Comparison of ENCODE assay signal across 30 cellular contexts in genomic region chr2:21404827-21405625, GRCh38.
DNase-seq lines count a peak whose midpoint lies in the region; ATAC-seq, FAIRE-seq and TF ChIP-seq lines count a peak whose summit lies in the region.
"Had no signal": no experiment of that assay in that cellular context is flagged by ENCODE, and none has a peak within 500 bp of the region (broad histone marks: within the 10 kb centered on the region; RNA-seq: fewer than 3 reads in every experiment).

No MANE protein-coding gene starts in this region.

- FAIRE-seq in H1 (lab: Jason Lieb, UNC), result no peak
- FAIRE-seq: GM19239, pancreas had no signal

- H3K56ac ChIP-seq in IMR-90 (ENCODE audit: extremely low read depth, insufficient read depth, low read length) (no peak overlapping the region), H1 (replicated peaks; ENCODE audit: insufficient read length, low read depth, low read length) (no peak overlapping the region)

- H3K27ac ChIP-seq in IMR-90 (ENCODE audit: insufficient read depth, low read length) (no peak overlapping the region), H1 (ENCODE audit: low read depth, low read length) (no peak overlapping the region), tibial artery (no peak overlapping the region)
- H3K27ac ChIP-seq: cardiac muscle cell, esophagus squamous epithelium, gastrocnemius medialis, pancreas, right atrium auricular region had no signal

- H3K18ac ChIP-seq in IMR-90 (ENCODE audit: low read depth, low read length) (peak overlapping the region; percentile 35; the same call in 1 of the 2 replicates), H1 (ENCODE audit: extremely low read depth, low read length) (no peak overlapping the region)

- TF ChIP-seq POLR2A in IMR-90 (IDR thresholded peaks at IDR 0.05; ENCODE audit: low read depth, low read length) (no peak), H1 (IDR thresholded peaks at IDR 0.05; ENCODE audit: control extremely low read depth in 1 of 2, low read depth in 2 of 2, low read length in 2 of 2) (no peak)

- H3K4me2 ChIP-seq in IMR-90 (ENCODE audit: low read depth, low read length), result no peak overlapping the region
- H3K4me2 ChIP-seq in H1 (ENCODE audit: insufficient read depth in 1 of 2, low read depth in 2 of 2, low read length in 2 of 2), result no peak overlapping the region

- H3K23me2 ChIP-seq in H1 (ENCODE audit: low read depth, low read length), result no peaks in the 10 kb centered on the region

- H3K36me3 ChIP-seq in IMR-90 (ENCODE audit: control insufficient read depth, insufficient read depth, low read length) (no peaks in the 10 kb centered on the region), H1 (ENCODE audit: control insufficient read depth in 2 of 4, insufficient read depth in 4 of 4, low read length in 3 of 4) (no peaks in the 10 kb centered on the region), tibial artery (no peaks in the 10 kb centered on the region)
- H3K36me3 ChIP-seq: cardiac muscle cell, esophagus squamous epithelium, gastrocnemius medialis, pancreas, right atrium auricular region had no signal

- in situ Hi-C loops in IMR-90 (cut with MboI; ENCODE audit: low sequenced_read_pairs), result no loop called here

- peak overlapping the region; percentile 54; the same call in 1 of the 2 replicates for H3K4ac ChIP-seq in IMR-90 (ENCODE audit: low read depth, low read length)
- no peak overlapping the region for H3K4ac ChIP-seq in H1 (replicated peaks; ENCODE audit: insufficient read length, low read depth, low read length)

- H3K79me2 ChIP-seq in H1 (ENCODE audit: control insufficient read depth in 1 of 2, insufficient read depth in 2 of 2, low read length in 2 of 2), result no peaks in the 10 kb centered on the region

- 89% methylated on average over 3 of the region's 7 CpGs; no CpG with 5 or more reads in 1 of the 2 experiments for WGBS in IMR-90 (ENCODE audit: extremely low coverage in 2 of 2, insufficient read length in 1 of 2), 2 experiments
- WGBS in H1 (ENCODE audit: extremely low coverage in 1 of 2, insufficient coverage in 1 of 2, insufficient read length in 1 of 2, insufficient replicate concordance in 2 of 2, low coverage in 1 of 2, low lambda C conversion rate in 2 of 2, missing lambda C conversion rate in 1 of 2), 2 experiments, result 91% methylated on average over 7 of the region's 7 CpGs; no CpG with 5 or more reads in 1 of the 2 experiments

- no peak for ATAC-seq in IMR-90 (ENCODE audit: low read depth)
- ATAC-seq in GM21786 (IDR thresholded peaks at IDR 0.05; ENCODE audit: unreplicated experiment), result no peak
- ATAC-seq: gastrocnemius medialis; pancreas; stimulated activated naive B cell treated with anti-CD40 and anti-IgM and Interleukin-4, amounts not matched to agents 10 μg/mL and 1 μg/mL and 100 μg/mL, for 72 hours had no signal

- CTCF ChIA-PET in IMR-90 (lab: Yijun Ruan, JAX) (no interaction called here), H1 (lab: Charles Lee; ENCODE audit: partially characterized antibody) (interaction anchor here (1.1 to 6.7 kb wide), 4 partner anchors 10 to 86 kb away, joined by 3 to 39 read pairs (median 4); no protein-coding TSS in a partner anchor)

- H4K8ac ChIP-seq in IMR-90 (ENCODE audit: low read depth in 2 of 2, low read length in 2 of 2) (0 out of 4 replicates have a peak overlapping the region, but pooled peaks of 1 of the 2 experiments have one; percentile 17), H1 (ENCODE audit: extremely low read depth, insufficient read depth, low read length) (no peak overlapping the region)

- H2BK20ac ChIP-seq in IMR-90 (ENCODE audit: low read depth, low read length), result no peak overlapping the region; the same call in 1 of the 2 replicates
- H2BK20ac ChIP-seq in H1 (ENCODE audit: low read length), result no peak overlapping the region

- POLR2A ChIA-PET in IMR-90 (lab: Charles Lee; ENCODE audit: unreplicated experiment), result no interaction called here
- POLR2A ChIA-PET in H1 (lab: Charles Lee; ENCODE audit: partially characterized antibody), result no interaction called here

- H4K20me1 ChIP-seq in IMR-90 (ENCODE audit: insufficient read depth, low read length) (no peaks in the 10 kb centered on the region), H1 (replicated peaks in 1 of 2; ENCODE audit: control insufficient read depth in 1 of 2, insufficient read depth in 2 of 2, low read length in 2 of 2) (no peaks in the 10 kb centered on the region)

- dilution Hi-C loops in IMR-90 (cut with HindIII; ENCODE audit: low sequenced_read_pairs, unreplicated experiment), result no loop called here

- H2AFZ ChIP-seq in IMR-90 (replicated peaks; ENCODE audit: low read length, poor library complexity), result no peak overlapping the region
- peak overlapping the region; percentile 76 for H2AFZ ChIP-seq in H1 (ENCODE audit: low read length)

- H2BK15ac ChIP-seq in IMR-90 (ENCODE audit: low read depth, low read length), result no peak overlapping the region; the same call in 2 of the 3 replicates
- no peak overlapping the region for H2BK15ac ChIP-seq in H1 (ENCODE audit: low read length)

- no peaks in the 10 kb centered on the region for H3K79me1 ChIP-seq in IMR-90 (ENCODE audit: low read depth in 1 of 2, low read length in 2 of 2)
- H3K79me1 ChIP-seq in H1 (ENCODE audit: low read depth, low read length), result no peaks in the 10 kb centered on the region

- H4K91ac ChIP-seq in IMR-90 (ENCODE audit: insufficient read depth, low read depth, low read length) (no peak overlapping the region), H1 (replicated peaks; ENCODE audit: insufficient read length, low read length) (no peak overlapping the region)

- H4K5ac ChIP-seq in IMR-90 (ENCODE audit: low read depth, low read length) (no peak overlapping the region), H1 (ENCODE audit: insufficient read length, low read depth, low read length) (no peak overlapping the region)

- no peak for TF ChIP-seq EP300 in H1 (IDR thresholded peaks at IDR 0.05; ENCODE audit: borderline replicate concordance in 1 of 2, low read depth in 2 of 2, low read length in 2 of 2)

- H2AK9ac ChIP-seq in IMR-90 (replicated peaks; ENCODE audit: low read depth, low read length, poor library complexity), result no peak overlapping the region

- no peaks in the 10 kb centered on the region for H3K9me3 ChIP-seq in IMR-90 (ENCODE audit: control insufficient read depth, insufficient read depth, low read length)
- H3K9me3 ChIP-seq in H1 (ENCODE audit: insufficient read depth in 2 of 2, low read depth in 1 of 2, low read length in 1 of 2), result no peaks in the 10 kb centered on the region
- no peaks in the 10 kb centered on the region for H3K9me3 ChIP-seq in tibial artery
- H3K9me3 ChIP-seq: esophagus squamous epithelium, gastrocnemius medialis, pancreas, right atrium auricular region had no signal

- TF ChIP-seq CTCF in IMR-90 (conservative IDR thresholded peaks at IDR 0.05; ENCODE audit: low read depth, low read length) (no peak), H1 (IDR thresholded peaks at IDR 0.05; ENCODE audit: control extremely low read depth in 1 of 3, insufficient read depth in 1 of 3, low read depth in 1 of 3, low read length in 3 of 3) (no peak), tibial artery (IDR thresholded peaks at IDR 0.05) (no peak)

- no peak for TF ChIP-seq RAD21 in IMR-90 (IDR thresholded peaks at IDR 0.05; ENCODE audit: low read length)
- no peak for TF ChIP-seq RAD21 in H1 (IDR thresholded peaks at IDR 0.05 in 1 of 2, conservative IDR thresholded peaks at IDR 0.05 in 1 of 2; ENCODE audit: low read depth in 2 of 2, low read length in 2 of 2)

- no peak overlapping the region; the same call in 1 of the 2 replicates for H2BK12ac ChIP-seq in H1 (ENCODE audit: low read depth, low read length)

- H3K9me1 ChIP-seq in IMR-90 (ENCODE audit: insufficient read depth, low read length), result 0 out of 2 replicates have a peak, but pooled peaks cover 3% of the 10 kb centered on the region

- no peak overlapping the region for H3K9ac ChIP-seq in IMR-90 (ENCODE audit: low read depth, low read length)
- H3K9ac ChIP-seq in H1 (replicated peaks in 1 of 4; ENCODE audit: extremely low read depth in 1 of 4, low read depth in 3 of 4, low read length in 3 of 4), result no peak overlapping the region

- H2BK120ac ChIP-seq in IMR-90 (ENCODE audit: low read depth, low read length) (0 out of 2 replicates have a peak overlapping the region, but pooled peaks have one; percentile 44), H1 (replicated peaks; ENCODE audit: low read depth, low read length) (no peak overlapping the region)

- H2AK5ac ChIP-seq in IMR-90 (ENCODE audit: low read depth, low read length) (peak overlapping the region; percentile 35; the same call in 1 of the 2 replicates), H1 (ENCODE audit: low read depth, low read length) (no peak overlapping the region)

- H3K23ac ChIP-seq in IMR-90 (ENCODE audit: low read depth, low read length), result no peak overlapping the region
- H3K23ac ChIP-seq in H1 (ENCODE audit: insufficient read length), result no peak overlapping the region

- DNase-seq in A172 (ENCODE audit: low spot score), result peak; percentile 5
- peak; percentile 69 for DNase-seq in IMR-90
- peak; percentile 29 for DNase-seq in RKO (ENCODE audit: low spot score)
- DNase-seq in H1 (ENCODE audit: low read depth in 1 of 2, low spot score in 2 of 2), result no peak
- no peak for DNase-seq in ureter (ENCODE audit: low spot score)
- DNase-seq in tibial artery, result no peak
- DNase-seq in activated CD4-positive, alpha-beta T cell treated with anti-CD3 and anti-CD28 coated beads, Interleukin-2, amount 50 U/mL, for 4 hours, result no peak
- DNase-seq: activated CD4-positive, alpha-beta T cell treated with anti-CD3 and anti-CD28 coated beads, Interleukin-2, amount 50 U/mL, for 1 hour; activated naive CD4-positive, alpha-beta T cell treated with anti-CD3 and anti-CD28 coated beads for 36 hours; amniotic stem cell; C1 segment of cervical spinal cord; endodermal cell; esophagus squamous epithelium; gastrocnemius medialis; hippocampal formation; islet precursor cell; Karpas-422; NCI-H1105 treated with DMSO at 0.1 percent for 48 hours; NCI-H2081 treated with DMSO at 0.1 percent for 48 hours; NCI-H510A; nephron progenitor cell; pancreas; stimulated activated CD4-positive, alpha-beta T cell treated with anti-CD3 and anti-CD28 coated beads, Interleukin-12 subunit alpha, Interleukin-12 subunit beta, amount 100 ng/mL, for 4 hours; stimulated activated CD4-positive, alpha-beta T cell treated with anti-CD3 and anti-CD28 coated beads, Interleukin-4, amount 100 ng/mL, for 24 hours; stimulated activated naive B cell treated with anti-CD40 and anti-IgM and Interleukin-4, amounts not matched to agents 10 μg/mL and 1 μg/mL and 100 μg/mL, for 72 hours; T-helper 2 cell had no signal

- intact Hi-C loops in IMR-90 (cut with micrococcal nuclease) (no loop called here), tibial artery (cut with DNase I; ENCODE audit: low total_unique reads) (no loop called here)

- no peak overlapping the region for H3K4me3 ChIP-seq in IMR-90 (ENCODE audit: insufficient read depth, low read depth, low read length)
- no peak overlapping the region for H3K4me3 ChIP-seq in H1 (ENCODE audit: extremely low read depth in 1 of 4, insufficient read depth in 2 of 4, low read depth in 3 of 4, low read length in 4 of 4)
- no peak overlapping the region for H3K4me3 ChIP-seq in tibial artery
- H3K4me3 ChIP-seq: cardiac muscle cell, esophagus squamous epithelium, gastrocnemius medialis, pancreas, right atrium auricular region had no signal

- H2BK5ac ChIP-seq in IMR-90 (ENCODE audit: low read depth, low read length, poor library complexity, severe bottlenecking) (no peak overlapping the region), H1 (ENCODE audit: low read depth, low read length) (peak overlapping the region; percentile 61; the same call in 1 of the 2 replicates)

- H3K27me3 ChIP-seq in IMR-90 (ENCODE audit: control insufficient read depth, insufficient read depth, low read length), result no peaks in the 10 kb centered on the region
- H3K27me3 ChIP-seq in H1 (replicated peaks in 1 of 4; ENCODE audit: control insufficient read depth in 3 of 4, extremely low read depth in 1 of 4, insufficient read depth in 3 of 4, low read length in 3 of 4), result no peaks in the 10 kb centered on the region
- H3K27me3 ChIP-seq in tibial artery, result no peaks in the 10 kb centered on the region
- H3K27me3 ChIP-seq: cardiac muscle cell, esophagus squamous epithelium, gastrocnemius medialis, pancreas, right atrium auricular region had no signal

- H3K4me1 ChIP-seq in IMR-90 (ENCODE audit: control insufficient read depth, insufficient read depth, low read length), result no peaks in the 10 kb centered on the region
- H3K4me1 ChIP-seq in H1 (replicated peaks in 1 of 4; ENCODE audit: control insufficient read depth in 3 of 4, insufficient read depth in 4 of 4, low read length in 3 of 4), result peaks cover 0 to 3% (median under 1%) of the 10 kb centered on the region in 4 experiments; a peak in 2 of 7 replicates
- H3K4me1 ChIP-seq in tibial artery, result no peaks in the 10 kb centered on the region
- H3K4me1 ChIP-seq: esophagus squamous epithelium, gastrocnemius medialis, pancreas, right atrium auricular region had no signal

- no TSS peak for BruUV-seq in IMR-90 (replicated peaks; lab: Mats Ljungman, UMichigan)

- H3K14ac ChIP-seq in IMR-90 (replicated peaks; ENCODE audit: low read depth, low read length) (no peak overlapping the region), H1 (ENCODE audit: insufficient read length) (no peak overlapping the region)

Comparison
In these comparisons a context has a peak if more than half of its experiments do, and no peak if none do; other contexts are left out.
1. DNase-seq: peak in A172 (single experiment), IMR-90 (single experiment) and RKO (single experiment); none in H1 (0 of 2), ureter (single experiment), tibial artery (0 of 2) and activated CD4-positive, alpha-beta T cell treated with anti-CD3 and anti-CD28 coated beads, Interleukin-2, amount 50 U/mL, for 4 hours (0 of 2).